ENCODE assay signal across 9 cellular contexts in the genomic region with DNA sequence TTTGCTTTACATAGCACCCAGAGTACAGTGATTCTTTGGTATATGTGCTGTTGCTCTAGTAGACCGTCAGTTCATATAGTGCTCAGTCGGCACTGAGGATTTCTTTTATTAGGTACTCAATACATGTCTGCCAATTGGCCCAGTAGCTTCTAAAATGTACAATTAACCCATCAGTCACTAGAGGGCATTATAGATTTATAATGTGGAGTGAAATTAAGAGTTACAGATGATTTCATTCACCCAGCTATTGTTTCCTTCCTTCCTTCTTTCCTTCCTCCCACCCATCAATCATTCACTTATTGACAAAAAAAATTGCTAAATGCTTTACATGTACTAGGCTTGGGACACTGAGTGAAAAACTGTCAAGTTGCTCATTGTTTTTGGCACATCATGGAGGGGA.
DNase-seq lines count a peak whose midpoint lies in the region; ATAC-seq and TF ChIP-seq lines count a peak whose summit lies in the region.
"Had no signal": no experiment of that assay in that cellular context is flagged by ENCODE, and none has a peak within 500 bp of the region (broad histone marks: within the 10 kb centered on the region; RNA-seq: fewer than 3 reads in every experiment).

No MANE protein-coding gene starts in this region.

- no peaks in the 10 kb centered on the region for H3K9me3 Mint-ChIP-seq in activated T-cell treated with anti-CD3 and anti-CD28 coated beads, Interleukin-2, amount 50 U/mL, for 24 hours
- H3K9me3 Mint-ChIP-seq in mesothelial cell of epicardium, result peaks cover 14% of the 10 kb centered on the region
- H3K9me3 Mint-ChIP-seq: IgD-negative memory B cell had no signal

- peak; percentile 46; the same call in 1 of the 3 replicates for ATAC-seq in RWPE2 (ENCODE audit: low read depth)
- no peak for ATAC-seq in GM19452 (IDR thresholded peaks at IDR 0.05; ENCODE audit: unreplicated experiment)

- H3K4me1 Mint-ChIP-seq in activated T-cell treated with anti-CD3 and anti-CD28 coated beads, Interleukin-2, amount 50 U/mL, for 24 hours (ENCODE audit: low read depth), result no peaks in the 10 kb centered on the region
- H3K4me1 Mint-ChIP-seq in mesothelial cell of epicardium, result peaks cover 17% of the 10 kb centered on the region

- H3K36me3 Mint-ChIP-seq in activated T-cell treated with anti-CD3 and anti-CD28 coated beads, Interleukin-2, amount 50 U/mL, for 24 hours (ENCODE audit: low read depth), result no peaks in the 10 kb centered on the region
- H3K36me3 Mint-ChIP-seq in mesothelial cell of epicardium, result peaks cover 6% of the 10 kb centered on the region
- H3K36me3 Mint-ChIP-seq: IgD-negative memory B cell had no signal

- peaks cover 20% of the 10 kb centered on the region for H3K27me3 Mint-ChIP-seq in activated T-cell treated with anti-CD3 and anti-CD28 coated beads, Interleukin-2, amount 50 U/mL, for 24 hours
- H3K27me3 Mint-ChIP-seq in mesothelial cell of epicardium (ENCODE audit: low read depth), result no peaks in the 10 kb centered on the region

- no peaks in the 10 kb centered on the region for H3K36me3 ChIP-seq in RWPE2 (ENCODE audit: low read depth)

- no peak overlapping the region for H3K27ac ChIP-seq in RWPE2 (ENCODE audit: poor library complexity, severe bottlenecking)

- no peak overlapping the region for H3K4me3 Mint-ChIP-seq in activated T-cell treated with anti-CD3 and anti-CD28 coated beads, Interleukin-2, amount 50 U/mL, for 24 hours
- no peak overlapping the region for H3K4me3 Mint-ChIP-seq in mesothelial cell of epicardium
- H3K4me3 Mint-ChIP-seq: IgD-negative memory B cell had no signal

- H3K4me3 ChIP-seq in Jurkat, Clone E6-1 (ENCODE audit: low read length), result no peak overlapping the region
- H3K4me3 ChIP-seq in RWPE2 (ENCODE audit: severe bottlenecking), result no peak overlapping the region

- no peaks in the 10 kb centered on the region for H3K27me3 ChIP-seq in RWPE2 (ENCODE audit: insufficient read depth, poor library complexity, severe bottlenecking)

- intact Hi-C loops in head of caudate nucleus (cut with DNase I), result no loop called here

- TF ChIP-seq CTCF in RWPE2 (IDR thresholded peaks at IDR 0.05; ENCODE audit: poor library complexity, severe bottlenecking), result peak; percentile 60
- no peak for TF ChIP-seq CTCF in mesothelial cell of epicardium (IDR thresholded peaks at IDR 0.05; ENCODE audit: unreplicated experiment)

- H3K27ac Mint-ChIP-seq in activated T-cell treated with anti-CD3 and anti-CD28 coated beads, Interleukin-2, amount 50 U/mL, for 24 hours, result no peak overlapping the region
- H3K27ac Mint-ChIP-seq in mesothelial cell of epicardium, result no peak overlapping the region
- H3K27ac Mint-ChIP-seq: IgD-negative memory B cell had no signal

- DNase-seq in D341Med (ENCODE audit: low spot score) (peak; percentile 47), RWPE2 (ENCODE audit: low spot score) (no peak), iPS-NIHi11 (ENCODE audit: low spot score) (peak; percentile 50), mesothelial cell of epicardium (ENCODE audit: low spot score in 2 of 2, unreplicated experiment in 2 of 2) (no peak), head of caudate nucleus (no peak)
- peak; percentile 34 for DNase-seq in Jurkat, Clone E6-1 (ENCODE audit: low read depth, low spot score)
- no peak for DNase-seq in activated T-cell treated with anti-CD3 and anti-CD28 coated beads, Interleukin-2, amount 50 U/mL, for 24 hours

- H3K9me3 ChIP-seq in RWPE2 (ENCODE audit: severe bottlenecking), result no peaks in the 10 kb centered on the region

- H3K4me1 ChIP-seq in RWPE2 (ENCODE audit: insufficient read depth, poor library complexity, severe bottlenecking), result no peaks in the 10 kb centered on the region

Comparison
In these comparisons a context has a peak if more than half of its experiments do, and no peak if none do; other contexts are left out.
1. DNase-seq: peak in D341Med (single experiment), Jurkat, Clone E6-1 (single experiment) and iPS-NIHi11 (single experiment); none in RWPE2 (single experiment), activated T-cell treated with anti-CD3 and anti-CD28 coated beads, Interleukin-2, amount 50 U/mL, for 24 hours (single experiment), mesothelial cell of epicardium (0 of 2) and head of caudate nucleus (0 of 42).